Comparison of ENCODE assay signal across 15 cellular contexts in the genomic region with DNA sequence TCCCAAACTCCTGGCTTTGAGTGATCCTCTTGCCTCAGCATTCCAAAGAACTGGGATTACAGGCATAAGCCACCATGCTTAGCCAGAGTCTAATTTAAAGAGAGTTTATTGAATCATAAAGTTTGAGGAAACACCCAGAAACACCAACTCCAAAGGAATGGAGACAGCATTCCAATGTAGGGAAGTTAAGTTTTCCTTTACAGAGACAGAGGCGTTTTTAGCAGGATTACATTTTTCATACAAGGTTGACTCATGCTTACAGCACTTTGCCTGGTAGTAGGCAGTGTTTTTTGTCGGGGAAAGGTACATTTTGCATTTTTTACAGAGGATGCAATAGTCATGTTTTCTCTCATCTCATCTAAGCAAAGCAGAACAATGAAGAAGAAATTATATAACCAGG. TPM values are rescaled to one million over a fixed set of nuclear protein-coding genes. Genes with fewer than 3 reads are reported as not detected.
DNase-seq lines count a peak whose midpoint lies in the region; ATAC-seq, FAIRE-seq and TF ChIP-seq lines count a peak whose summit lies in the region.
"Had no signal": no experiment of that assay in that cellular context is flagged by ENCODE, and none has a peak within 500 bp of the region (broad histone marks: within the 10 kb centered on the region; RNA-seq: fewer than 3 reads in every experiment).

No MANE protein-coding gene starts in this region.

- H3K36me3 ChIP-seq in hepatocyte (replicated peaks; ENCODE audit: insufficient read depth, low read depth), result no peaks in the 10 kb centered on the region
- no peaks in the 10 kb centered on the region for H3K36me3 ChIP-seq in OCI-LY7 (ENCODE audit: insufficient read depth, low read length)
- H3K36me3 ChIP-seq in pancreas, result no peaks in the 10 kb centered on the region

- H3K9me3 ChIP-seq in hepatocyte (ENCODE audit: low read depth), result no peaks in the 10 kb centered on the region
- no peaks in the 10 kb centered on the region for H3K9me3 ChIP-seq in OCI-LY7 (ENCODE audit: low read length)
- no peaks in the 10 kb centered on the region for H3K9me3 ChIP-seq in pancreas

- no peaks in the 10 kb centered on the region for H3K27me3 ChIP-seq in hepatocyte
- H3K27me3 ChIP-seq in pancreas, result no peaks in the 10 kb centered on the region

- FAIRE-seq in pancreas (lab: Jason Lieb, UNC), result no peak
- FAIRE-seq: small intestine had no signal

- H3K4me2 ChIP-seq in hepatocyte (no peak overlapping the region), OCI-LY7 (ENCODE audit: low read length) (no peak overlapping the region)

- POLR2A ChIA-PET in OCI-LY7 (lab: Charles Lee), result no interaction called here

- no peaks in the 10 kb centered on the region for H3K36me3 Mint-ChIP-seq in T-helper 2 cell treated with Interferon-gamma antibody and Interleukin-4, amounts not matched to agents 5 μg/mL and 100 μg/mL, for 36 hours (ENCODE audit: low read depth)
- H3K36me3 Mint-ChIP-seq: WTC11 had no signal

- peaks cover 12% of the 10 kb centered on the region for H3K4me1 ChIP-seq in hepatocyte (ENCODE audit: insufficient read depth)
- no peaks in the 10 kb centered on the region for H3K4me1 ChIP-seq in OCI-LY7 (ENCODE audit: insufficient read depth, low read length, poor library complexity, severe bottlenecking)
- H3K4me1 ChIP-seq in pancreas, result no peaks in the 10 kb centered on the region

- no peaks in the 10 kb centered on the region for H3K79me2 ChIP-seq in hepatocyte
- no peaks in the 10 kb centered on the region for H3K79me2 ChIP-seq in OCI-LY7 (ENCODE audit: insufficient read depth, low read depth, low read length)

- H2AFZ ChIP-seq in hepatocyte (no peak overlapping the region), OCI-LY7 (ENCODE audit: low read length) (no peak overlapping the region)

- no TSS peak for BruUV-seq in OCI-LY7 (replicated peaks; lab: Mats Ljungman, UMichigan)

- no peaks in the 10 kb centered on the region for H3K9me3 Mint-ChIP-seq in T-helper 2 cell treated with Interferon-gamma antibody and Interleukin-4, amounts not matched to agents 5 μg/mL and 100 μg/mL, for 36 hours
- H3K9me3 Mint-ChIP-seq: central memory CD8-positive, alpha-beta T cell had no signal

- H3K4me3 ChIP-seq in hepatocyte (no peak overlapping the region), OCI-LY7 (ENCODE audit: low read depth, low read length, poor library complexity, severe bottlenecking) (no peak overlapping the region), pancreas (no peak overlapping the region)

- peaks cover 3% of the 10 kb centered on the region for H3K4me1 Mint-ChIP-seq in T-helper 2 cell treated with Interferon-gamma antibody and Interleukin-4, amounts not matched to agents 5 μg/mL and 100 μg/mL, for 36 hours (ENCODE audit: low read depth)

- no peak overlapping the region for H3K4me3 Mint-ChIP-seq in T-helper 2 cell treated with Interferon-gamma antibody and Interleukin-4, amounts not matched to agents 5 μg/mL and 100 μg/mL, for 36 hours
- H3K4me3 Mint-ChIP-seq: central memory CD8-positive, alpha-beta T cell; WTC11 had no signal

- peaks cover 51% of the 10 kb centered on the region for H3K27me3 Mint-ChIP-seq in T-helper 2 cell treated with Interferon-gamma antibody and Interleukin-4, amounts not matched to agents 5 μg/mL and 100 μg/mL, for 36 hours (ENCODE audit: low read depth)

- no peak for TF ChIP-seq CTCF in hepatocyte (IDR thresholded peaks at IDR 0.05; ENCODE audit: poor library complexity)
- TF ChIP-seq CTCF in OCI-LY7 (conservative IDR thresholded peaks at IDR 0.05; ENCODE audit: low read length), result no peak
- no peak for TF ChIP-seq CTCF in pancreas (IDR thresholded peaks at IDR 0.05)

- 31% methylated on average over 2 of the region's 2 CpGs for WGBS in hepatocyte (ENCODE audit: low lambda C conversion rate, missing lambda C conversion rate)
- 59 to 83% methylated on average over 2 of the region's 2 CpGs for WGBS in pancreas, 2 donors

- no peak overlapping the region for H3K27ac Mint-ChIP-seq in T-helper 2 cell treated with Interferon-gamma antibody and Interleukin-4, amounts not matched to agents 5 μg/mL and 100 μg/mL, for 36 hours
- H3K27ac Mint-ChIP-seq: WTC11 had no signal

- ATAC-seq in pancreas, result no peak
- ATAC-seq: WTC11 had no signal

- H3K27ac ChIP-seq in hepatocyte, result no peak overlapping the region
- H3K27ac ChIP-seq in OCI-LY7 (ENCODE audit: low read depth, low read length, poor library complexity, severe bottlenecking), result no peak overlapping the region
- no peak overlapping the region for H3K27ac ChIP-seq in pancreas

- H3K9me2 ChIP-seq in hepatocyte (replicated peaks; ENCODE audit: insufficient read depth) (no peaks in the 10 kb centered on the region), OCI-LY7 (ENCODE audit: insufficient read depth, low read length) (no peaks in the 10 kb centered on the region)

- CTCF ChIA-PET in OCI-LY7 (lab: Charles Lee; ENCODE audit: unreplicated experiment), result no interaction called here

- DNase-seq in A172 (ENCODE audit: low spot score) (peak; percentile 79), HS-27A (ENCODE audit: low read depth) (peak; percentile 57), astrocyte of the hippocampus (ENCODE audit: low read depth, low spot score) (peak; percentile 69), hepatocyte (ENCODE audit: low spot score) (peak; percentile 47), OCI-LY7 (ENCODE audit: low spot score) (no peak), NCI-H446 treated with DMSO at 0.1 percent for 48 hours (lab: John Stamatoyannopoulos, UW) (no peak), pancreas (no peak)
- no peak for DNase-seq in T-helper 2 cell treated with Interferon-gamma antibody and Interleukin-4, amounts not matched to agents 5 μg/mL and 100 μg/mL, for 36 hours (ENCODE audit: low spot score)
- DNase-seq: 8988T; activated naive CD4-positive, alpha-beta T cell; erythroblast; small intestine had no signal

- intact Hi-C loops in OCI-LY7 (cut with micrococcal nuclease; ENCODE audit: unreplicated experiment), result no loop called here
- intact Hi-C loops in pancreas (cut with DNase I), result no loop called here

- H4K20me1 ChIP-seq in hepatocyte (ENCODE audit: insufficient read depth, poor library complexity, severe bottlenecking) (no peaks in the 10 kb centered on the region), OCI-LY7 (ENCODE audit: insufficient read depth, low read length) (no peaks in the 10 kb centered on the region)

RNA-seq across cellular contexts. Expression of gene OPN4, which starts 18.9 kb away (rescaled TPM):
- 0.31 TPM in 1 of 2 replicates, not detected in the other for total RNA-seq in A172 (2014; rRNA removed; shearing (Covaris generic))
- total RNA-seq in hepatocyte, result not detected in 2 replicates
- not detected in 2 replicates for polyA plus RNA-seq in hepatocyte
- not detected in 2 replicates for total RNA-seq in OCI-LY7 (2014; rRNA removed; shearing (Covaris generic))
- total RNA-seq in OCI-LY7 (2022), result not detected in 2 replicates
- not detected for total RNA-seq in pancreas
- not detected for polyA plus RNA-seq in pancreas
- total RNA-seq: activated CD8-positive, alpha-beta memory T cell treated with anti-CD3 and anti-CD28 coated beads for 36 hours; WTC11 had no signal

RNA-seq across cellular contexts. Expression of gene LDB3, which starts 32.9 kb away (rescaled TPM):
- total RNA-seq in A172 (2014; rRNA removed; shearing (Covaris generic)), result 0.10 and 0.31 TPM in 2 replicates
- 0.12 TPM in 1 of 2 replicates, not detected in the other for total RNA-seq in hepatocyte
- 0.31 and 0.43 TPM in 2 replicates for polyA plus RNA-seq in hepatocyte
- not detected in 2 replicates for total RNA-seq in OCI-LY7 (2014; rRNA removed; shearing (Covaris generic))
- total RNA-seq in OCI-LY7 (2022), result 0.08 TPM in 1 of 2 replicates, not detected in the other
- total RNA-seq in pancreas, result under 1 TPM; 0.14 to 0.59 (median 0.30) TPM
- 1 to 10 TPM; 1.3 to 2.1 TPM for polyA plus RNA-seq in pancreas

Comparison
In these comparisons a context has a peak if more than half of its experiments do, and no peak if none do; other contexts are left out.
1. DNase-seq: peak in A172 (single experiment), HS-27A (single experiment), astrocyte of the hippocampus (single experiment) and hepatocyte (single experiment); none in OCI-LY7 (single experiment), NCI-H446 treated with DMSO at 0.1 percent for 48 hours (single experiment), T-helper 2 cell treated with Interferon-gamma antibody and Interleukin-4, amounts not matched to agents 5 μg/mL and 100 μg/mL, for 36 hours (single experiment) and pancreas (0 of 6).